ENCODE assay signal across 13 cellular contexts in genomic region chr1:115929846-115930245, GRCh38. TPM values are rescaled to one million over a fixed set of nuclear protein-coding genes. Genes with fewer than 3 reads are reported as not detected.
DNase-seq lines count a peak whose midpoint lies in the region; ATAC-seq and TF ChIP-seq lines count a peak whose summit lies in the region.
"Had no signal": no experiment of that assay in that cellular context is flagged by ENCODE, and none has a peak within 500 bp of the region (broad histone marks: within the 10 kb centered on the region; RNA-seq: fewer than 3 reads in every experiment).

No MANE protein-coding gene starts in this region.

- H3K36me3 ChIP-seq in GM23248 (ENCODE audit: low read depth): no peaks in the 10 kb centered on the region

- H3K27ac ChIP-seq in GM23248: no peak overlapping the region
- no peak overlapping the region for H3K27ac ChIP-seq in coronary artery
- H3K27ac ChIP-seq: PC-9 had no signal

- 0 to 1% methylated on average over 4 of the region's 4 CpGs for WGBS in GM23248 (ENCODE audit: low coverage in 1 of 2, low lambda C conversion rate in 2 of 2, missing lambda C conversion rate in 2 of 2), 2 experiments

- H2AFZ ChIP-seq in GM23248: peak overlapping the region; percentile 47; the same call in 1 of the 2 replicates
- H2AFZ ChIP-seq: PC-9 had no signal

- H3K4me1 ChIP-seq in GM23248 (ENCODE audit: insufficient read depth): peaks cover 8% of the 10 kb centered on the region

- no peaks in the 10 kb centered on the region for H3F3A ChIP-seq in GM23248 (ENCODE audit: insufficient read depth)

- DNase-seq in GM23248 (peak; percentile 85), RKO (ENCODE audit: low spot score) (peak; percentile 21), fibroblast of gingiva (ENCODE audit: low read depth) (peak; percentile 92), skeletal muscle cell (ENCODE audit: low read depth) (peak; percentile 62), ACHN (no peak), coronary artery (ENCODE audit: low spot score) (no peak), NCI-H774 (lab: John Stamatoyannopoulos, UW) (no peak)
- DNase-seq: activated CD8-positive, alpha-beta memory T cell treated with anti-CD3 and anti-CD28 coated beads, Interleukin-2, amount 10 ng/mL, durations not matched to agents 7 days and 5 days; activated naive CD8-positive, alpha-beta T cell treated with anti-CD3 and anti-CD28 coated beads, Interleukin-2, amount 50 U/mL, for 24 hours; NCI-H2081 treated with DMSO at 0.1 percent for 48 hours; PC-9; stimulated activated naive CD4-positive, alpha-beta T cell had no signal

- peaks cover 8% of the 10 kb centered on the region; the same call in 1 of the 2 replicates for H3K27me3 ChIP-seq in GM23248 (replicated peaks; ENCODE audit: insufficient read depth)

- no peaks in the 10 kb centered on the region for H3K9me2 ChIP-seq in GM23248 (ENCODE audit: insufficient read depth)

- in situ Hi-C loops in GM23248 (cut with MboI): no loop called here
- in situ Hi-C loops in ACHN (cut with HindIII; ENCODE audit: low pct_ligation_motif_present, low pct_unique_long_range_greater_than_20kb, low sequenced_read_pairs): no loop called here

- H3K4me3 ChIP-seq in GM23248 (peak overlapping the region; percentile 26), skeletal muscle cell (ENCODE audit: low read depth, low read length) (no peak overlapping the region), coronary artery (no peak overlapping the region)
- H3K4me3 ChIP-seq: PC-9 had no signal

- no peaks in the 10 kb centered on the region for H3K9me3 ChIP-seq in GM23248 (ENCODE audit: low read depth)

- no peak overlapping the region for H3K9ac ChIP-seq in GM23248

- H3K79me2 ChIP-seq in GM23248 (ENCODE audit: insufficient read depth): no peaks in the 10 kb centered on the region

- no peak for ATAC-seq in GM18868 (IDR thresholded peaks at IDR 0.05; ENCODE audit: unreplicated experiment)
- ATAC-seq: activated CD8-positive, alpha-beta memory T cell treated with anti-CD3 and anti-CD28 coated beads, Interleukin-2, amount 10 ng/mL, durations not matched to agents 7 days and 5 days; activated naive CD8-positive, alpha-beta T cell treated with anti-CD3 and anti-CD28 coated beads, Interleukin-2, amount 50 U/mL, for 24 hours had no signal

- TF ChIP-seq CTCF in coronary artery (IDR thresholded peaks at IDR 0.05): no peak

- no peaks in the 10 kb centered on the region for H4K20me1 ChIP-seq in GM23248 (ENCODE audit: insufficient read depth)

- peak overlapping the region; percentile 56 for H3K4me2 ChIP-seq in GM23248 (ENCODE audit: unreplicated experiment)
- H3K4me2 ChIP-seq: PC-9 had no signal

RNA-seq across cellular contexts. Expression of gene SLC22A15, which starts 46.5 kb away (rescaled TPM):
- total RNA-seq in GM23248 (2014; rRNA removed; shearing (Covaris generic)): 14.7 and 15.0 TPM in 2 replicates
- polyA plus RNA-seq in GM23248 (2016; fragmentation: Nextera tagmentation; extraction: Ambion mirVana): 5.7 and 6.3 TPM in 2 replicates

Comparison
In these comparisons a context has a peak if more than half of its experiments do, and no peak if none do; other contexts are left out.
1. DNase-seq: peak in GM23248 (single experiment), RKO (single experiment), fibroblast of gingiva (single experiment) and skeletal muscle cell (single experiment); none in ACHN (single experiment), coronary artery (single experiment) and NCI-H774 (single experiment).